ENCODE assay signal across 8 cellular contexts in genomic region chr9:37079370-37080164, GRCh38. TPM values are rescaled to one million over a fixed set of nuclear protein-coding genes. Genes with fewer than 3 reads are reported as not detected.
A peak's percentile ranks its signal among the peaks of the same experiment; 100 is the strongest.
DNase-seq lines count a peak whose midpoint lies in the region; ATAC-seq and TF ChIP-seq lines count a peak whose summit lies in the region.

No MANE protein-coding gene starts in this region.

- H3K4me2 ChIP-seq in mesendoderm (ENCODE audit: low read length): peak overlapping the region; percentile 58

- peak; percentile 88 for ATAC-seq in GM21390 (IDR thresholded peaks at IDR 0.05; ENCODE audit: unreplicated experiment)

- peak overlapping the region; percentile 60 for H3K4ac ChIP-seq in mesendoderm (ENCODE audit: low read depth, low read length)

- no peaks in the 10 kb centered on the region for H3K27me3 ChIP-seq in Caco-2 (replicated peaks; ENCODE audit: control insufficient read depth, insufficient read depth, low read length)
- H3K27me3 ChIP-seq in HUES48 (ENCODE audit: control insufficient read depth, insufficient read depth, low read length): peaks cover 10% of the 10 kb centered on the region
- H3K27me3 ChIP-seq in NT2/D1 (ENCODE audit: insufficient read depth, insufficient read length): peaks cover 11% of the 10 kb centered on the region
- peaks cover 12% of the 10 kb centered on the region for H3K27me3 ChIP-seq in endodermal cell (ENCODE audit: control insufficient read depth, insufficient read depth, low read length, poor library complexity, severe bottlenecking)
- H3K27me3 ChIP-seq in mesendoderm (ENCODE audit: insufficient read depth, low read length, poor library complexity): no peaks in the 10 kb centered on the region

- H3K27ac Mint-ChIP-seq in Caco-2 (ENCODE audit: unreplicated experiment) (peak overlapping the region; percentile 85), endodermal cell (peak overlapping the region; percentile 93)

- H3K9ac ChIP-seq in HUES48 (ENCODE audit: low read depth, low read length) (peak overlapping the region; percentile 69), NT2/D1 (ENCODE audit: insufficient read length, low read depth) (peak overlapping the region; percentile 94), endodermal cell (ENCODE audit: extremely low read depth, low read length, poor library complexity, severe bottlenecking) (peak overlapping the region; percentile 81), mesendoderm (ENCODE audit: low read length) (peak overlapping the region; percentile 87)

- H4K8ac ChIP-seq in mesendoderm (ENCODE audit: low read depth, low read length): no peak overlapping the region

- TF ChIP-seq CTCF in Caco-2 (IDR thresholded peaks at IDR 0.05; ENCODE audit: insufficient read depth in 1 of 2, low read depth in 1 of 2, low read length in 1 of 2, severe bottlenecking in 1 of 2, unreplicated experiment in 1 of 2): no peak
- TF ChIP-seq CTCF in endodermal cell (conservative IDR thresholded peaks at IDR 0.05): no peak

- POLR2A ChIA-PET in Caco-2 (lab: Charles Lee): interaction anchor here (0.6 to 1.9 kb wide), 4 partner anchors 40 to 386 kb away, joined by 4 to 34 read pairs (median 6); partner anchors contain the start of genes ZBTB5 and ZCCHC7

- no peaks in the 10 kb centered on the region for H3K9me3 ChIP-seq in Caco-2
- no peaks in the 10 kb centered on the region for H3K9me3 ChIP-seq in HUES48 (ENCODE audit: control insufficient read depth, insufficient read depth, low read length)
- peaks cover 11% of the 10 kb centered on the region for H3K9me3 ChIP-seq in NT2/D1 (ENCODE audit: insufficient read depth, low read length)
- H3K9me3 ChIP-seq in endodermal cell (ENCODE audit: control insufficient read depth, low read length): no peaks in the 10 kb centered on the region

- peak overlapping the region; percentile 29 for H3K23ac ChIP-seq in mesendoderm (ENCODE audit: low read length)

- peaks cover 3% of the 10 kb centered on the region for H3K79me2 ChIP-seq in mesendoderm (ENCODE audit: control insufficient read depth, insufficient read depth, low read length)

- intact Hi-C loops in Caco-2 (cut with micrococcal nuclease; ENCODE audit: unreplicated experiment): loop anchor here (1.0 to 2.0 kb wide), 3 partner anchors 41 to 229 kb away; partner anchors contain the start of gene ZCCHC7

- H3K9me3 Mint-ChIP-seq in Caco-2 (ENCODE audit: unreplicated experiment): no peaks in the 10 kb centered on the region
- peaks cover 11% of the 10 kb centered on the region for H3K9me3 Mint-ChIP-seq in endodermal cell

- BruUV-seq in Caco-2 (replicated peaks; lab: Mats Ljungman, UMichigan): no TSS peak

- WGBS in endodermal cell (ENCODE audit: insufficient coverage in 1 of 2, insufficient read length in 1 of 2), 2 experiments: 3 to 4% methylated on average over 36 to 63 of the region's 63 CpGs
- no CpG with 5 or more reads among the region's 63 CpGs for WGBS in mesendoderm (ENCODE audit: extremely low coverage, insufficient coverage, low lambda C conversion rate)

- H2AK5ac ChIP-seq in mesendoderm (ENCODE audit: low read length): no peak overlapping the region

- no peak overlapping the region for H2BK120ac ChIP-seq in mesendoderm (ENCODE audit: low read depth, low read length)

- H3K36me3 ChIP-seq in Caco-2 (ENCODE audit: control insufficient read depth, insufficient read depth, low read length) (no peaks in the 10 kb centered on the region), HUES48 (ENCODE audit: control insufficient read depth, insufficient read depth, low read length) (no peaks in the 10 kb centered on the region), NT2/D1 (ENCODE audit: insufficient read depth, insufficient read length, low read length) (no peaks in the 10 kb centered on the region), endodermal cell (ENCODE audit: control insufficient read depth, insufficient read depth, low read length) (no peaks in the 10 kb centered on the region), mesendoderm (ENCODE audit: control insufficient read depth, insufficient read depth, low read length) (no peaks in the 10 kb centered on the region)

- H3K18ac ChIP-seq in mesendoderm (ENCODE audit: low read length): no peak overlapping the region

- CTCF ChIA-PET in Caco-2 (lab: Charles Lee): interaction anchor here (0.6 to 1.1 kb wide), 3 partner anchors 40 to 84 kb away, joined by 4 to 5 read pairs (median 4); no protein-coding TSS in a partner anchor

- DNase-seq in Caco-2 (peak; percentile 95 to 96), NT2/D1 (ENCODE audit: low read depth, low spot score) (peak; percentile 87), endodermal cell (peak; percentile 96), mesendoderm (peak; percentile 96)
- peak; percentile 88 for DNase-seq in activated CD8-positive, alpha-beta memory T cell treated with anti-CD3 and anti-CD28 coated beads, Interleukin-2, amount 50 U/mL, for 24 hours (ENCODE audit: extremely low read depth)
- peak; percentile 83 for DNase-seq in stimulated activated CD8-positive, alpha-beta memory T cell treated with anti-CD3 and anti-CD28 coated beads, Interleukin-12 subunit alpha, Interleukin-12 subunit beta, amount 100 ng/mL, for 4 hours (ENCODE audit: low read depth)

- H3K4me1 Mint-ChIP-seq in Caco-2 (ENCODE audit: low read depth, unreplicated experiment) (peaks cover 8% of the 10 kb centered on the region), endodermal cell (peaks cover 3% of the 10 kb centered on the region)

- H3K4me3 Mint-ChIP-seq in Caco-2 (ENCODE audit: unreplicated experiment) (peak overlapping the region; percentile 82), endodermal cell (peak overlapping the region; percentile 87)

- H4K5ac ChIP-seq in mesendoderm (ENCODE audit: low read length): no peak overlapping the region

- no peak overlapping the region for H2BK5ac ChIP-seq in mesendoderm (ENCODE audit: low read length)

- H2BK15ac ChIP-seq in mesendoderm (replicated peaks; ENCODE audit: low read depth): no peak overlapping the region

- peak overlapping the region; percentile 82 for H3K27ac ChIP-seq in HUES48 (ENCODE audit: low read depth, low read length)
- peak overlapping the region; percentile 27 for H3K27ac ChIP-seq in endodermal cell (ENCODE audit: low read depth, low read length)
- no peak overlapping the region for H3K27ac ChIP-seq in mesendoderm (ENCODE audit: low read depth, low read length)

- H3K36me3 Mint-ChIP-seq in Caco-2 (ENCODE audit: insufficient read depth, unreplicated experiment): peaks cover 14% of the 10 kb centered on the region
- H3K36me3 Mint-ChIP-seq in endodermal cell (ENCODE audit: low read depth): no peaks in the 10 kb centered on the region

- H3K27me3 Mint-ChIP-seq in Caco-2 (ENCODE audit: insufficient read depth, unreplicated experiment) (no peaks in the 10 kb centered on the region), endodermal cell (ENCODE audit: insufficient read depth) (peaks cover 26% of the 10 kb centered on the region)

- peaks cover 3% of the 10 kb centered on the region for H3K79me1 ChIP-seq in mesendoderm (ENCODE audit: low read length)

- H3K4me3 ChIP-seq in Caco-2 (ENCODE audit: low read depth, low read length) (peak overlapping the region; percentile 78), HUES48 (ENCODE audit: low read depth, low read length) (peak overlapping the region; percentile 88), NT2/D1 (ENCODE audit: insufficient read length, low read depth) (peak overlapping the region; percentile 93), endodermal cell (ENCODE audit: low read length) (peak overlapping the region; percentile 91), mesendoderm (ENCODE audit: low read length) (peak overlapping the region; percentile 81)

- H3K56ac ChIP-seq in mesendoderm (ENCODE audit: low read length): peak overlapping the region; percentile 95

- H3K4me1 ChIP-seq in Caco-2: peaks cover 7% of the 10 kb centered on the region; the same call in 1 of the 2 replicates
- H3K4me1 ChIP-seq in HUES48 (ENCODE audit: control insufficient read depth, insufficient read depth, low read length): no peaks in the 10 kb centered on the region
- no peaks in the 10 kb centered on the region for H3K4me1 ChIP-seq in NT2/D1 (ENCODE audit: insufficient read depth, insufficient read length)
- no peaks in the 10 kb centered on the region for H3K4me1 ChIP-seq in endodermal cell (ENCODE audit: control insufficient read depth, insufficient read depth, low read length)
- no peaks in the 10 kb centered on the region for H3K4me1 ChIP-seq in mesendoderm (ENCODE audit: control insufficient read depth, low read depth, low read length)

RNA-seq across cellular contexts. Expression of gene ZCCHC7, which starts 40.8 kb away (rescaled TPM):
- total RNA-seq in Caco-2 (2022): 22.0 and 23.2 TPM in 2 replicates
- 10 to 100 TPM; 21.2 to 22.7 TPM for total RNA-seq in endodermal cell
- polyA plus RNA-seq in endodermal cell (2013, experiment 1 of 2): 21.0 TPM
- 20.0 TPM for polyA plus RNA-seq in endodermal cell (2013, experiment 2 of 2)
- polyA plus RNA-seq in mesendoderm (2013, experiment 1 of 2): 33.4 TPM
- polyA plus RNA-seq in mesendoderm (2013, experiment 2 of 2): 33.7 TPM

RNA-seq across cellular contexts. Expression of gene PAX5, which starts 45.5 kb away (rescaled TPM):
- total RNA-seq in Caco-2 (2022): 0.16 TPM in 1 of 2 replicates, not detected in the other
- under 1 TPM in 1 of 2 donors, not detected in 1; 0.15 TPM for total RNA-seq in endodermal cell
- 0.75 TPM for polyA plus RNA-seq in endodermal cell (2013, experiment 1 of 2)
- 1.6 TPM for polyA plus RNA-seq in endodermal cell (2013, experiment 2 of 2)
- 0.06 TPM for polyA plus RNA-seq in mesendoderm (2013, experiment 1 of 2)
- 0.08 TPM for polyA plus RNA-seq in mesendoderm (2013, experiment 2 of 2)
